16 cellular contexts compared by ENCODE assay signal in genomic region chr9:89171693-89172092, GRCh38.
DNase-seq lines count a peak whose midpoint lies in the region; ATAC-seq, FAIRE-seq and TF ChIP-seq lines count a peak whose summit lies in the region.
"Had no signal": no experiment of that assay in that cellular context is flagged by ENCODE, and none has a peak within 500 bp of the region (broad histone marks: within the 10 kb centered on the region; RNA-seq: fewer than 3 reads in every experiment).

No MANE protein-coding gene starts in this region.

- no peak overlapping the region for H3K9ac ChIP-seq in parathyroid adenoma

- H3K9me3 ChIP-seq in parathyroid adenoma (ENCODE audit: control insufficient read depth, low read length) = no peaks in the 10 kb centered on the region
- H3K9me3 ChIP-seq: body of pancreas, neutrophil, spleen, testis had no signal

- H3K27me3 ChIP-seq in parathyroid adenoma (ENCODE audit: control insufficient read depth, insufficient read depth, low read length) = no peaks in the 10 kb centered on the region
- H3K27me3 ChIP-seq: body of pancreas, testis had no signal

- DNase-seq in DMS 273 (lab: John Stamatoyannopoulos, UW; ENCODE audit: unreplicated experiment) (peak; percentile 18), DMS 273 treated with DMSO at 0.1 percent for 48 hours (lab: John Stamatoyannopoulos, UW) (no peak), NCI-H2227 treated with DMSO at 0.1 percent for 48 hours (lab: John Stamatoyannopoulos, UW) (peak; percentile 8), NCI-H510A treated with DMSO at 0.1 percent for 48 hours (lab: John Stamatoyannopoulos, UW) (no peak), GM19239 (ENCODE audit: insufficient read length, low spot score) (no peak)
- DNase-seq: Calu3, Kasumi-1, spleen, T-helper 9 cell, testis had no signal

- H3K4me2 ChIP-seq in parathyroid adenoma (ENCODE audit: low read length) = no peak overlapping the region

- TF ChIP-seq CTCF in parathyroid adenoma (IDR thresholded peaks at IDR 0.05) = peak; percentile 10

- no peaks in the 10 kb centered on the region for H3K36me3 ChIP-seq in parathyroid adenoma (ENCODE audit: control insufficient read depth, insufficient read depth, low read length)
- H3K36me3 ChIP-seq: neutrophil, spleen had no signal

- FAIRE-seq in GM19239 (lab: Jason Lieb, UNC) = no peak

- H3K4me3 ChIP-seq in parathyroid adenoma (ENCODE audit: low read depth, low read length) = no peak overlapping the region
- H3K4me3 ChIP-seq: body of pancreas, spleen, testis had no signal

- H3K4me1 ChIP-seq in parathyroid adenoma = no peaks in the 10 kb centered on the region
- H3K4me1 ChIP-seq: body of pancreas, testis had no signal

- no peak overlapping the region for H2AFZ ChIP-seq in parathyroid adenoma

- H3K27ac ChIP-seq in cingulate gyrus (ENCODE audit: low read depth, low read length) (peak overlapping the region; percentile 14), parathyroid adenoma (no peak overlapping the region)
- H3K27ac ChIP-seq: 22Rv1, body of pancreas, neutrophil, spleen, testis had no signal

- no peaks in the 10 kb centered on the region for H3K79me2 ChIP-seq in parathyroid adenoma

- no peak for ATAC-seq in GM18519 (IDR thresholded peaks at IDR 0.05; ENCODE audit: low FRiP score, unreplicated experiment)
- ATAC-seq: body of pancreas had no signal

Comparison
In these comparisons a context has a peak if more than half of its experiments do, and no peak if none do; other contexts are left out.
1. DNase-seq: peak in DMS 273 (single experiment) and NCI-H2227 treated with DMSO at 0.1 percent for 48 hours (single experiment); none in DMS 273 treated with DMSO at 0.1 percent for 48 hours (single experiment), NCI-H510A treated with DMSO at 0.1 percent for 48 hours (single experiment) and GM19239 (single experiment).